In genomic region chr15:68599560-68600071, GRCh38 we compare ENCODE assay signal across 10 cellular contexts. TPM values are rescaled to one million over a fixed set of nuclear protein-coding genes. Genes with fewer than 3 reads are reported as not detected.
DNase-seq lines count a peak whose midpoint lies in the region; ATAC-seq, FAIRE-seq and TF ChIP-seq lines count a peak whose summit lies in the region.
"Had no signal": no experiment of that assay in that cellular context is flagged by ENCODE, and none has a peak within 500 bp of the region (broad histone marks: within the 10 kb centered on the region; RNA-seq: fewer than 3 reads in every experiment).

No MANE protein-coding gene starts in this region.

- H2BK15ac ChIP-seq in H1 (ENCODE audit: low read length) = no peak overlapping the region

- H3K9me3 ChIP-seq in H1 (ENCODE audit: insufficient read depth in 2 of 2, low read depth in 1 of 2, low read length in 1 of 2) (no peaks in the 10 kb centered on the region), ovary (no peaks in the 10 kb centered on the region)

- no peak overlapping the region for H3K4ac ChIP-seq in H1 (replicated peaks; ENCODE audit: insufficient read length, low read depth, low read length)

- no peak overlapping the region for H2AK5ac ChIP-seq in H1 (ENCODE audit: low read depth, low read length)

- H3K18ac ChIP-seq in H1 (ENCODE audit: extremely low read depth, low read length) = no peak overlapping the region; the same call in 1 of the 2 replicates

- H3K4me3 ChIP-seq in H1 (ENCODE audit: extremely low read depth in 1 of 4, insufficient read depth in 2 of 4, low read depth in 3 of 4, low read length in 4 of 4) (peak overlapping the region in 1 of 4 experiments; percentile 24; a peak in 1 of 8 replicates), ovary (no peak overlapping the region)

- H3K14ac ChIP-seq in H1 (ENCODE audit: insufficient read length) = no peak overlapping the region

- no peaks in the 10 kb centered on the region for H3K79me2 ChIP-seq in H1 (ENCODE audit: control insufficient read depth in 1 of 2, insufficient read depth in 2 of 2, low read length in 2 of 2)

- H2BK12ac ChIP-seq in H1 (ENCODE audit: low read depth, low read length) = 0 out of 2 replicates have a peak overlapping the region, but pooled peaks have one; percentile 97

- H2BK5ac ChIP-seq in H1 (ENCODE audit: low read depth, low read length) = no peak overlapping the region

- H3K79me1 ChIP-seq in H1 (ENCODE audit: low read depth, low read length) = no peaks in the 10 kb centered on the region

- no peak for ATAC-seq in activated CD4-positive, CD25-positive, alpha-beta regulatory T cell treated with anti-CD3 and anti-CD28 coated beads, Interleukin-2, amount 50 U/mL, for 24 hours
- ATAC-seq: HCT116 had no signal

- no peak overlapping the region for H2BK20ac ChIP-seq in H1 (ENCODE audit: low read length)

- no peaks in the 10 kb centered on the region for H3K23me2 ChIP-seq in H1 (ENCODE audit: low read depth, low read length)

- TF ChIP-seq EP300 in H1 (IDR thresholded peaks at IDR 0.05; ENCODE audit: borderline replicate concordance in 1 of 2, low read depth in 2 of 2, low read length in 2 of 2) (no peak), ovary (IDR thresholded peaks at IDR 0.05) (no peak)

- H4K5ac ChIP-seq in H1 (ENCODE audit: insufficient read length, low read depth, low read length) = no peak overlapping the region

- no peak for TF ChIP-seq CTCF in H1 (IDR thresholded peaks at IDR 0.05; ENCODE audit: control extremely low read depth in 1 of 3, insufficient read depth in 1 of 3, low read depth in 1 of 3, low read length in 3 of 3)
- no peak for TF ChIP-seq CTCF in ovary (IDR thresholded peaks at IDR 0.05)

- DNase-seq in ELR (ENCODE audit: low read depth) (peak; percentile 87), NCI-H2227 (lab: John Stamatoyannopoulos, UW; ENCODE audit: unreplicated experiment) (peak; percentile 61), H1 (ENCODE audit: low read depth in 1 of 2, low spot score in 2 of 2) (peak in 1 of 2 experiments; percentile 79), ovary (peak; percentile 53 to 80 (median 67)), middle frontal gyrus (ENCODE audit: extremely low spot score, low spot score) (no peak), RCC 7860 (ENCODE audit: low spot score) (no peak), dedifferentiated amniotic fluid mesenchymal stem cell (ENCODE audit: extremely low spot score) (no peak)
- DNase-seq: activated effector memory CD4-positive, alpha-beta T cell treated with Interleukin-2 at 50 U/mL for 16 hours had no signal

- no peak for TF ChIP-seq RAD21 in H1 (IDR thresholded peaks at IDR 0.05 in 1 of 2, conservative IDR thresholded peaks at IDR 0.05 in 1 of 2; ENCODE audit: low read depth in 2 of 2, low read length in 2 of 2)

- no peaks in the 10 kb centered on the region for H4K20me1 ChIP-seq in H1 (replicated peaks in 1 of 2; ENCODE audit: control insufficient read depth in 1 of 2, insufficient read depth in 2 of 2, low read length in 2 of 2)

- H3K9ac ChIP-seq in H1 (replicated peaks in 1 of 4; ENCODE audit: extremely low read depth in 1 of 4, low read depth in 3 of 4, low read length in 3 of 4) = no peak overlapping the region

- POLR2A ChIA-PET in H1 (lab: Charles Lee; ENCODE audit: partially characterized antibody) = no interaction called here

- no peak for FAIRE-seq in H1 (lab: Jason Lieb, UNC)
- FAIRE-seq in RCC 7860 (lab: Jason Lieb, UNC) = no peak

- H4K91ac ChIP-seq in H1 (replicated peaks; ENCODE audit: insufficient read length, low read length) = peak overlapping the region; percentile 8

- 25% methylated on average over 7 of the region's 7 CpGs; no CpG with 5 or more reads in 1 of the 2 experiments for WGBS in H1 (ENCODE audit: extremely low coverage in 1 of 2, insufficient coverage in 1 of 2, insufficient read length in 1 of 2, insufficient replicate concordance in 2 of 2, low coverage in 1 of 2, low lambda C conversion rate in 2 of 2, missing lambda C conversion rate in 1 of 2), 2 experiments
- WGBS in ovary, 3 donors = 32 to 43% (median 34%) methylated on average over 7 of the region's 7 CpGs

- H3K4me1 ChIP-seq in H1 (replicated peaks in 1 of 4; ENCODE audit: control insufficient read depth in 3 of 4, insufficient read depth in 4 of 4, low read length in 3 of 4) = peaks cover 5 to 43% (median 24%) of the 10 kb centered on the region in 4 experiments
- H3K4me1 ChIP-seq in ovary (ENCODE audit: insufficient read depth) = peaks cover 43% of the 10 kb centered on the region

- H2AFZ ChIP-seq in H1 (ENCODE audit: low read length) = no peak overlapping the region

- CTCF ChIA-PET in H1 (lab: Charles Lee; ENCODE audit: partially characterized antibody) = interaction anchor here (1.6 to 1.8 kb wide), 2 partner anchors 11 to 28 kb away, joined by 5 to 7 read pairs; no protein-coding TSS in a partner anchor

- H4K8ac ChIP-seq in H1 (ENCODE audit: extremely low read depth, insufficient read depth, low read length) = no peak overlapping the region

- no peak overlapping the region for H3K23ac ChIP-seq in H1 (ENCODE audit: insufficient read length)

- H2BK120ac ChIP-seq in H1 (replicated peaks; ENCODE audit: low read depth, low read length) = no peak overlapping the region

- no peak overlapping the region for H3K56ac ChIP-seq in H1 (replicated peaks; ENCODE audit: insufficient read length, low read depth, low read length)

- H3K27me3 ChIP-seq in H1 (replicated peaks in 1 of 4; ENCODE audit: control insufficient read depth in 3 of 4, extremely low read depth in 1 of 4, insufficient read depth in 3 of 4, low read length in 3 of 4) = no peaks in the 10 kb centered on the region; a peak in 2 of 7 replicates
- H3K27me3 ChIP-seq in ovary = no peaks in the 10 kb centered on the region

- peak overlapping the region; percentile 55 to 61 for H3K4me2 ChIP-seq in H1 (ENCODE audit: insufficient read depth in 1 of 2, low read depth in 2 of 2, low read length in 2 of 2)

- intact Hi-C loops in ovary (cut with DNase I) = no loop called here

- H3K27ac ChIP-seq in H1 (ENCODE audit: low read depth, low read length) = no peak overlapping the region
- peak overlapping the region in 1 of 2 donors; percentile 7 for H3K27ac ChIP-seq in ovary

- TF ChIP-seq POLR2A in H1 (IDR thresholded peaks at IDR 0.05; ENCODE audit: control extremely low read depth in 1 of 2, low read depth in 2 of 2, low read length in 2 of 2) (no peak), ovary (IDR thresholded peaks at IDR 0.05) (no peak)

- H3K36me3 ChIP-seq in H1 (ENCODE audit: control insufficient read depth in 2 of 4, insufficient read depth in 4 of 4, low read length in 3 of 4) (no peaks in the 10 kb centered on the region), ovary (no peaks in the 10 kb centered on the region)

TF ChIP-seq in H1, 55 proteins besides CTCF, POLR2A, EP300 and RAD21:
- TF ChIP-seq SIRT6 (IDR thresholded peaks at IDR 0.05; ENCODE audit: low read length) = no peak
- TF ChIP-seq ASH2L (IDR thresholded peaks at IDR 0.05; ENCODE audit: low read length) = peak; percentile 77
- no peak for TF ChIP-seq MAFK (IDR thresholded peaks at IDR 0.05; ENCODE audit: low read depth, low read length)
- TF ChIP-seq SUZ12 (IDR thresholded peaks at IDR 0.05; ENCODE audit: low read length) = no peak
- TF ChIP-seq POLR2AphosphoS5 (IDR thresholded peaks at IDR 0.05; ENCODE audit: low read depth, low read length) = no peak
- TF ChIP-seq, protein P1, sequence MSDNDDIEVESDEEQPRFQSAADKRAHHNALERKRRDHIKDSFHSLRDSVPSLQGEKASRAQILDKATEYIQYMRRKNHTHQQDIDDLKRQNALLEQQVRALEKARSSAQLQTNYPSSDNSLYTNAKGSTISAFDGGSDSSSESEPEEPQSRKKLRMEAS (IDR thresholded peaks at IDR 0.05) = peak; percentile 14; the same call in 1 of the 2 replicates
- TF ChIP-seq SIN3A (conservative IDR thresholded peaks at IDR 0.05 in 1 of 2, IDR thresholded peaks at IDR 0.05 in 1 of 2; ENCODE audit: low read depth in 1 of 2, low read length in 2 of 2) = peak in 1 of 2 experiments; percentile 63; a peak in 1 of 4 replicates
- no peak for TF ChIP-seq RXRA (IDR thresholded peaks at IDR 0.05; ENCODE audit: insufficient read depth, low read depth, low read length)
- no peak for TF ChIP-seq RNF2 (IDR thresholded peaks at IDR 0.05; ENCODE audit: borderline replicate concordance, low read depth, low read length, missing control alignments, poor library complexity, severe bottlenecking)
- TF ChIP-seq CREB1 (IDR thresholded peaks at IDR 0.05) = 0 out of 2 replicates have a peak, but pooled peaks have one; percentile 11
- TF ChIP-seq JUND (IDR thresholded peaks at IDR 0.05; ENCODE audit: low read length) = no peak
- TF ChIP-seq YY1 (IDR thresholded peaks at IDR 0.05; ENCODE audit: low read depth, low read length) = no peak

RNA-seq across cellular contexts. Expression of gene CORO2B, which starts 20.8 kb away (rescaled TPM):
- total RNA-seq in H1 (2021; fragmentation: NEBNext Ultra II Directional; extraction: Animal tissue kit (Norgen Biotek cat#: 25700)) = 3.4 and 4.7 TPM in 2 replicates
- 6.1 and 6.7 TPM in 2 replicates for polyA plus RNA-seq in H1 (2011; rRNA removed)
- 3.5 TPM for polyA plus RNA-seq in H1 (2011; cell fraction: cytosol; rRNA removed)
- polyA plus RNA-seq in H1 (2011; cell fraction: nucleus; rRNA removed) = 5.4 TPM
- polyA plus RNA-seq in H1 (2012, experiment 1 of 2) = 3.8 to 5.5 TPM (median 4.8 TPM) in 4 replicates
- 3.7 TPM for polyA plus RNA-seq in H1 (2012, experiment 2 of 2)
- polyA plus RNA-seq in H1 (2013, experiment 1 of 2) = 2.4 TPM
- 2.2 TPM for polyA plus RNA-seq in H1 (2013, experiment 2 of 2)
- polyA minus RNA-seq in H1 (2011; rRNA and poly(A)+ RNA removed) = 4.0 TPM in 2 replicates
- polyA minus RNA-seq in H1 (2011; cell fraction: cytosol; rRNA and poly(A)+ RNA removed) = 2.9 TPM
- polyA minus RNA-seq in H1 (2011; cell fraction: nucleus; rRNA and poly(A)+ RNA removed) = 2.2 TPM
- total RNA-seq in ovary = 10 to 100 TPM in 6 of 7 donors, 1 to 10 TPM in 1; 7.5 to 61.0 (median 22.8) TPM
- 10 to 100 TPM; 11.3 to 12.4 TPM for polyA plus RNA-seq in ovary

Comparison
In these comparisons a context has a peak if more than half of its experiments do, and no peak if none do; other contexts are left out.
1. DNase-seq: peak in ELR (single experiment), NCI-H2227 (single experiment) and ovary (5 of 5); none in middle frontal gyrus (single experiment), RCC 7860 (single experiment) and dedifferentiated amniotic fluid mesenchymal stem cell (single experiment).